In genomic region chr15:84761534-84762190, GRCh38 we compare ENCODE assay signal across 12 cellular contexts. TPM values are rescaled to one million over a fixed set of nuclear protein-coding genes. Genes with fewer than 3 reads are reported as not detected.
DNase-seq lines count a peak whose midpoint lies in the region; ATAC-seq, FAIRE-seq and TF ChIP-seq lines count a peak whose summit lies in the region.
"Had no signal": no experiment of that assay in that cellular context is flagged by ENCODE, and none has a peak within 500 bp of the region (broad histone marks: within the 10 kb centered on the region; RNA-seq: fewer than 3 reads in every experiment).

No MANE protein-coding gene starts in this region.

- no peaks in the 10 kb centered on the region for H3K9me1 ChIP-seq in endothelial cell of umbilical vein (replicated peaks; ENCODE audit: control insufficient read depth, extremely low read depth, insufficient read depth, low read length)

- peak; percentile 65 for FAIRE-seq in endothelial cell of umbilical vein (lab: Jason Lieb, UNC)

- peaks cover 16% of the 10 kb centered on the region for H3K36me3 ChIP-seq in CD4-positive, alpha-beta memory T cell (ENCODE audit: insufficient read depth, low read length)
- no peaks in the 10 kb centered on the region for H3K36me3 ChIP-seq in endothelial cell of umbilical vein (ENCODE audit: control insufficient read depth in 2 of 2, extremely low read depth in 1 of 2, insufficient read depth in 2 of 2, low read length in 2 of 2)

- H3K27ac ChIP-seq in CD4-positive, alpha-beta memory T cell (ENCODE audit: low read depth, low read length) = peak overlapping the region; percentile 35
- H3K27ac ChIP-seq in endothelial cell of umbilical vein (ENCODE audit: insufficient read depth, low read depth, low read length) = no peak overlapping the region
- H3K27ac ChIP-seq: upper lobe of right lung, VCaP had no signal

- peaks cover 81% of the 10 kb centered on the region for H3K79me2 ChIP-seq in endothelial cell of umbilical vein (ENCODE audit: control insufficient read depth, insufficient read depth, low read length)

- POLR2A ChIA-PET in CD4-positive, alpha-beta memory T cell (lab: Charles Lee; ENCODE audit: partially characterized antibody) = interaction anchor here (2.2 kb wide), 1 partner anchor 45 kb away, joined by 6 read pairs; the partner anchor contains the start of gene SEC11A
- POLR2A ChIA-PET in endothelial cell of umbilical vein (lab: Charles Lee) = no interaction called here

- dilution Hi-C loops in endothelial cell of umbilical vein (cut with MboI; ENCODE audit: extremely low pct_ligation_motif_present, low sequenced_read_pairs) = no loop called here

- DNase-seq in CD4-positive, alpha-beta memory T cell = peak in 4 of 5 donors; percentile 12 to 30 (median 20)
- DNase-seq in GM19240 (ENCODE audit: insufficient read length, low spot score) (peak; percentile 29), endothelial cell of umbilical vein (ENCODE audit: low read depth, low spot score) (peak; percentile 53), NCI-H345 (lab: John Stamatoyannopoulos, UW) (no peak), glomerular visceral epithelial cell (ENCODE audit: extremely low spot score) (no peak), DMS114 treated with DMSO at 0.1 percent for 48 hours (lab: John Stamatoyannopoulos, UW; ENCODE audit: unreplicated experiment) (no peak)
- DNase-seq: EL, foreskin melanocyte, upper lobe of right lung had no signal

- no peak overlapping the region for H3K9ac ChIP-seq in endothelial cell of umbilical vein (replicated peaks; ENCODE audit: extremely low read depth, insufficient read depth, low read length)

- BruUV-seq in endothelial cell of umbilical vein (replicated peaks; lab: Mats Ljungman, UMichigan) = no TSS peak

- H3K27ac Mint-ChIP-seq in CD4-positive, alpha-beta memory T cell = no peak overlapping the region

- no peak for TF ChIP-seq CTCF in endothelial cell of umbilical vein (IDR thresholded peaks at IDR 0.05; ENCODE audit: extremely low read depth in 1 of 2, insufficient read depth in 1 of 2, low read depth in 1 of 2, low read length in 2 of 2)

- H3K4me1 Mint-ChIP-seq in CD4-positive, alpha-beta memory T cell = peaks cover 4 to 26% (median 16%) of the 10 kb centered on the region in 4 donors

- H3K4me1 ChIP-seq in CD4-positive, alpha-beta memory T cell (ENCODE audit: insufficient read depth, low read length) = peaks cover 66% of the 10 kb centered on the region
- H3K4me1 ChIP-seq in endothelial cell of umbilical vein (ENCODE audit: control insufficient read depth, extremely low read depth, insufficient read depth, low read length) = peaks cover 22% of the 10 kb centered on the region

- no peak for TF ChIP-seq POLR2A in endothelial cell of umbilical vein (IDR thresholded peaks at IDR 0.05; ENCODE audit: low read depth, low read length)

- peak; percentile 52 for ATAC-seq in HG03457 (IDR thresholded peaks at IDR 0.05; ENCODE audit: unreplicated experiment)
- ATAC-seq in esophagus mucosa = no peak
- ATAC-seq: upper lobe of right lung had no signal

- H3K36me3 Mint-ChIP-seq in CD4-positive, alpha-beta memory T cell = peaks cover 9 to 25% of the 10 kb centered on the region in 2 donors

- no peaks in the 10 kb centered on the region for H3K27me3 ChIP-seq in CD4-positive, alpha-beta memory T cell (ENCODE audit: insufficient read depth, low read length)
- H3K27me3 ChIP-seq in endothelial cell of umbilical vein (ENCODE audit: control insufficient read depth in 2 of 2, insufficient read depth in 2 of 2, low read length in 2 of 2) = no peaks in the 10 kb centered on the region
- H3K27me3 ChIP-seq: upper lobe of right lung had no signal

- peak overlapping the region; percentile 14 for H3K4me2 ChIP-seq in endothelial cell of umbilical vein (ENCODE audit: insufficient read depth, low read length)

- intact Hi-C loops in CD4-positive, alpha-beta memory T cell (cut with micrococcal nuclease) = no loop called here
- intact Hi-C loops in endothelial cell of umbilical vein (cut with micrococcal nuclease) = no loop called here

- H3K9me3 ChIP-seq in CD4-positive, alpha-beta memory T cell (ENCODE audit: control insufficient read depth in 1 of 2, low read length in 2 of 2) = no peaks in the 10 kb centered on the region
- no peaks in the 10 kb centered on the region for H3K9me3 ChIP-seq in endothelial cell of umbilical vein (replicated peaks; ENCODE audit: control insufficient read depth, insufficient read depth, low read length)
- H3K9me3 ChIP-seq: upper lobe of right lung had no signal

- no peaks in the 10 kb centered on the region for H3K9me3 Mint-ChIP-seq in CD4-positive, alpha-beta memory T cell

- H3K4me3 ChIP-seq in CD4-positive, alpha-beta memory T cell (ENCODE audit: low read length in 2 of 2) = no peak overlapping the region
- no peak overlapping the region for H3K4me3 ChIP-seq in endothelial cell of umbilical vein (replicated peaks in 1 of 3; ENCODE audit: insufficient read depth in 1 of 3, low read depth in 1 of 3, low read length in 3 of 3)
- H3K4me3 ChIP-seq: upper lobe of right lung had no signal

- H3K4me3 Mint-ChIP-seq in CD4-positive, alpha-beta memory T cell = no peak overlapping the region

- H2AFZ ChIP-seq in endothelial cell of umbilical vein (ENCODE audit: low read depth, low read length) = no peak overlapping the region

- CTCF ChIA-PET in CD4-positive, alpha-beta memory T cell (lab: Charles Lee; ENCODE audit: partially characterized antibody) = interaction anchor here (1.0 kb wide), 1 partner anchor 103 kb away, joined by 3 read pairs; the partner anchor contains the start of gene NMB
- CTCF ChIA-PET in endothelial cell of umbilical vein (lab: Charles Lee) = no interaction called here

- no peaks in the 10 kb centered on the region for H3K27me3 Mint-ChIP-seq in CD4-positive, alpha-beta memory T cell

- H4K20me1 ChIP-seq in endothelial cell of umbilical vein (replicated peaks; ENCODE audit: control insufficient read depth, extremely low read depth, insufficient read depth, low read length) = peaks cover 10% of the 10 kb centered on the region

TF ChIP-seq in endothelial cell of umbilical vein, 7 proteins besides CTCF, POLR2A, EP300 and RAD21:
- TF ChIP-seq FOS (IDR thresholded peaks at IDR 0.05; ENCODE audit: borderline replicate concordance, insufficient read depth, low read length) = peak; percentile 45
- TF ChIP-seq MAX (IDR thresholded peaks at IDR 0.05; ENCODE audit: insufficient read depth, insufficient read length) = no peak

RNA-seq across cellular contexts. Expression of gene ZNF592, which starts 13.3 kb away (rescaled TPM):
- 10 to 100 TPM; 40.8 to 42.6 TPM for total RNA-seq in CD4-positive, alpha-beta memory T cell
- polyA plus RNA-seq in CD4-positive, alpha-beta memory T cell = 10 to 100 TPM in 1 of 2 donors, 1 to 10 TPM in 1; 1.7 to 13.5 TPM
- total RNA-seq in endothelial cell of umbilical vein (21.1 and 22.3 TPM in 2 replicates), esophagus mucosa (12.6 TPM)
- polyA plus RNA-seq in endothelial cell of umbilical vein = 12.3 and 13.2 TPM in 2 replicates
- 13.5 and 14.2 TPM in 2 replicates for polyA plus RNA-seq in endothelial cell of umbilical vein (2011; cell fraction: cytosol; rRNA removed)
- polyA plus RNA-seq in endothelial cell of umbilical vein (2011; cell fraction: nucleus; rRNA removed) = 28.0 and 32.2 TPM in 2 replicates
- polyA plus RNA-seq in endothelial cell of umbilical vein (2012) = 10.1 and 11.3 TPM in 2 replicates
- 17.5 and 18.0 TPM in 2 replicates for polyA minus RNA-seq in endothelial cell of umbilical vein
- 12.2 TPM for polyA minus RNA-seq in endothelial cell of umbilical vein (2011; cell fraction: cytosol; rRNA and poly(A)+ RNA removed)
- polyA minus RNA-seq in endothelial cell of umbilical vein (2011; cell fraction: nucleus; rRNA and poly(A)+ RNA removed) = 16.2 and 17.6 TPM in 2 replicates

RNA-seq across cellular contexts. Expression of gene SEC11A, which starts 45.7 kb away (rescaled TPM):
- total RNA-seq in CD4-positive, alpha-beta memory T cell = 10 to 100 TPM; 85.0 to 86.8 TPM
- polyA plus RNA-seq in CD4-positive, alpha-beta memory T cell = 100 to 1,000 TPM; 129 to 168 TPM
- total RNA-seq in endothelial cell of umbilical vein (192 and 204 TPM in 2 replicates), esophagus mucosa (65.4 TPM)
- 165 and 189 TPM in 2 replicates for polyA plus RNA-seq in endothelial cell of umbilical vein
- polyA plus RNA-seq in endothelial cell of umbilical vein (2011; cell fraction: cytosol; rRNA removed) = 127 and 147 TPM in 2 replicates
- 32.0 and 60.2 TPM in 2 replicates for polyA plus RNA-seq in endothelial cell of umbilical vein (2011; cell fraction: nucleus; rRNA removed)
- 226 and 235 TPM in 2 replicates for polyA plus RNA-seq in endothelial cell of umbilical vein (2012)
- polyA minus RNA-seq in endothelial cell of umbilical vein = 127 and 165 TPM in 2 replicates
- polyA minus RNA-seq in endothelial cell of umbilical vein (2011; cell fraction: cytosol; rRNA and poly(A)+ RNA removed) = 75.3 TPM
- 16.4 and 22.4 TPM in 2 replicates for polyA minus RNA-seq in endothelial cell of umbilical vein (2011; cell fraction: nucleus; rRNA and poly(A)+ RNA removed)

RNA-seq across cellular contexts. Expression of gene ALPK3, which starts 55.5 kb away (rescaled TPM):
- under 1 TPM; 0.26 to 0.58 TPM for total RNA-seq in CD4-positive, alpha-beta memory T cell
- under 1 TPM in 1 of 2 donors, not detected in 1; 0.01 TPM for polyA plus RNA-seq in CD4-positive, alpha-beta memory T cell
- total RNA-seq in endothelial cell of umbilical vein (36.2 and 41.7 TPM in 2 replicates), esophagus mucosa (5.5 TPM)
- 18.4 and 18.7 TPM in 2 replicates for polyA plus RNA-seq in endothelial cell of umbilical vein
- polyA plus RNA-seq in endothelial cell of umbilical vein (2011; cell fraction: cytosol; rRNA removed) = 17.4 and 18.4 TPM in 2 replicates
- 87.4 and 90.5 TPM in 2 replicates for polyA plus RNA-seq in endothelial cell of umbilical vein (2011; cell fraction: nucleus; rRNA removed)
- 14.5 and 22.1 TPM in 2 replicates for polyA plus RNA-seq in endothelial cell of umbilical vein (2012)
- polyA minus RNA-seq in endothelial cell of umbilical vein = 37.3 and 37.7 TPM in 2 replicates
- not detected for polyA minus RNA-seq in endothelial cell of umbilical vein (2011; cell fraction: cytosol; rRNA and poly(A)+ RNA removed)
- polyA minus RNA-seq in endothelial cell of umbilical vein (2011; cell fraction: nucleus; rRNA and poly(A)+ RNA removed) = 27.8 and 30.2 TPM in 2 replicates

Comparison
In these comparisons a context has a peak if more than half of its experiments do, and no peak if none do; other contexts are left out.
1. DNase-seq: peak in CD4-positive, alpha-beta memory T cell (4 of 5), GM19240 (single experiment) and endothelial cell of umbilical vein (single experiment); none in NCI-H345 (single experiment), glomerular visceral epithelial cell (single experiment) and DMS114 treated with DMSO at 0.1 percent for 48 hours (single experiment).